17 cellular contexts compared by ENCODE assay signal in the genomic region with DNA sequence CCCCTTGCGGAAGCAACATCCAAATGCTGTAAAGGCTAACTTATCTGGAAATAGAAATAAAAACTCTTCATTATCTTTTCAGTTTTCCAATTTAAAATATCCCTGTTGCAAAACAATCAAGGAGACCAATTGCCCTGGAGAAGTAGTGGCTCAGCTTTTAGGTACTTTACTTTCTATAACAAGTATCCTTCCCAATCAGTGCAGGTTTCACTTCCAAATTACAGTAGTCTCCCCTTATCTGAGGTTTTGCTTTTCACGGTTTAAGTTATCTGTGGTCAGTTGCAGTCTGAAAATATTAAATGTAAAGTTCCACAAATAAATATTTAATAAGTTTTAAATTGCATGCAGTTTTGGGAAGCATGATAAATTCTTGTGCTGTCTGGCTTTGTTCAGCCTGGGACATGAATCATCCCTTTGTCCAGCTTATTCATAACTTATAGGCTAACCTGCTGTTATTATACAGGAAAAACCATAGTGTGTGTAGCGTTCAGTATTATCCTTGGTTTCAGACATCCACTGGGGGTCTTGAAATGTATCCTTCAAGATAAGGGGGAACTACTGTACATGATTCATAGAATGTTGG.
"Had no signal": no experiment of that assay in that cellular context is flagged by ENCODE, and none has a peak within 500 bp of the region (broad histone marks: within the 10 kb centered on the region; RNA-seq: fewer than 3 reads in every experiment).

No MANE protein-coding gene starts in this region.

- H3K27me3 ChIP-seq: gastroesophageal sphincter, heart right ventricle had no signal

- DNase-seq: activated CD4-positive, alpha-beta T cell treated with anti-CD3 and anti-CD28 coated beads, Interleukin-2, amount 10 ng/mL, durations not matched to agents 24 days and 14 days; activated CD4-positive, CD25-positive, alpha-beta regulatory T cell; activated CD8-positive, alpha-beta T cell treated with anti-CD3 and anti-CD28 coated beads for 36 hours; activated naive CD4-positive, alpha-beta T cell treated with Interleukin-2 at 50 U/mL for 16 hours; activated naive CD8-positive, alpha-beta T cell treated with anti-CD3 and anti-CD28 coated beads, Interleukin-2, amount 10 ng/mL, durations not matched to agents 7 days and 5 days; activated T-cell treated with anti-CD3 and anti-CD28 coated beads, Interleukin-2, amount 50 U/mL, for 1 hour; effector memory CD8-positive, alpha-beta T cell; heart right ventricle; immature natural killer cell; naive thymus-derived CD4-positive, alpha-beta T cell; stimulated activated naive B cell treated with anti-CD40 and anti-IgM and Interleukin-4, amounts not matched to agents 10 μg/mL and 1 μg/mL and 100 μg/mL, for 72 hours had no signal

- ATAC-seq: activated CD8-positive, alpha-beta T cell treated with anti-CD3 and anti-CD28 coated beads for 36 hours; activated T-helper 17 cell treated with anti-CD3 and anti-CD28 coated beads, Interleukin-2, amount 50 U/mL, for 72 hours; effector memory CD8-positive, alpha-beta T cell; gastroesophageal sphincter; heart right ventricle; naive thymus-derived CD4-positive, alpha-beta T cell; sciatic nerve; stimulated activated naive B cell treated with anti-CD40 and anti-IgM and Interleukin-4, amounts not matched to agents 10 μg/mL and 1 μg/mL and 100 μg/mL, for 72 hours had no signal

- H3K4me1 ChIP-seq: gastroesophageal sphincter, heart right ventricle, parathyroid adenoma had no signal

- H3K4me3 ChIP-seq: gastroesophageal sphincter, heart right ventricle, thoracic aorta had no signal

- H3K27ac ChIP-seq: epithelial cell of prostate, gastroesophageal sphincter, heart right ventricle, parathyroid adenoma, thoracic aorta had no signal

- H3K36me3 ChIP-seq: gastroesophageal sphincter, heart right ventricle, thoracic aorta had no signal
